ENCODE assay signal across 9 cellular contexts in genomic region chr17:39165844-39166349, GRCh38. TPM values are rescaled to one million over a fixed set of nuclear protein-coding genes. Genes with fewer than 3 reads are reported as not detected.
DNase-seq lines count a peak whose midpoint lies in the region; ATAC-seq and TF ChIP-seq lines count a peak whose summit lies in the region.
"Had no signal": no experiment of that assay in that cellular context is flagged by ENCODE, and none has a peak within 500 bp of the region (broad histone marks: within the 10 kb centered on the region; RNA-seq: fewer than 3 reads in every experiment).

TSS of gene ARL5C (minus strand) at chr17:39166161. CDS start at chr17:39165760, 401 bp downstream.

- H3K27me3 Mint-ChIP-seq in glutamatergic neuron (ENCODE audit: unreplicated experiment): peaks cover 7% of the 10 kb centered on the region

- H3K4me3 ChIP-seq in DOHH2 (ENCODE audit: low read length): peak within 1 kb of the TSS; percentile 76
- H3K4me3 ChIP-seq in WERI-Rb-1 (ENCODE audit: low read depth, low read length): peak within 1 kb of the TSS; percentile 13
- H3K4me3 ChIP-seq in rectal smooth muscle tissue (ENCODE audit: low read length): peak within 1 kb of the TSS; percentile 76

- H3K9me3 ChIP-seq in DOHH2 (ENCODE audit: control insufficient read depth, insufficient read depth, low read length) (no peaks in the 10 kb centered on the region), WERI-Rb-1 (ENCODE audit: severe bottlenecking) (peaks cover 4% of the 10 kb centered on the region)

- peak within 1 kb of the TSS; percentile 92 for H3K4me3 Mint-ChIP-seq in glutamatergic neuron (ENCODE audit: unreplicated experiment)

- H3K9me3 Mint-ChIP-seq in glutamatergic neuron (ENCODE audit: unreplicated experiment): peaks cover 4% of the 10 kb centered on the region

- no peak within 1 kb of the TSS for H3K27ac ChIP-seq in DOHH2 (ENCODE audit: low read depth, low read length)
- H3K27ac ChIP-seq in WERI-Rb-1: peak within 1 kb of the TSS; percentile 83
- no peak within 1 kb of the TSS for H3K27ac ChIP-seq in rectal smooth muscle tissue (ENCODE audit: low read depth, low read length)

- no peak for ATAC-seq in GM18870 (IDR thresholded peaks at IDR 0.05; ENCODE audit: unreplicated experiment)

- no peaks in the 10 kb centered on the region for H3K36me3 Mint-ChIP-seq in glutamatergic neuron (ENCODE audit: unreplicated experiment)

- H3K4me1 ChIP-seq in DOHH2 (ENCODE audit: control insufficient read depth, low read length) (peaks cover 24% of the 10 kb centered on the region), rectal smooth muscle tissue (ENCODE audit: control insufficient read depth, insufficient read depth, low read length) (peaks cover 2% of the 10 kb centered on the region)

- no peak within 1 kb of the TSS for H3K9ac ChIP-seq in rectal smooth muscle tissue (ENCODE audit: low read length)

- no peaks in the 10 kb centered on the region for H3K9me2 ChIP-seq in DOHH2 (replicated peaks; ENCODE audit: control insufficient read depth, low read length)

- H3F3A ChIP-seq in DOHH2 (ENCODE audit: control insufficient read depth, insufficient read depth): peaks cover 2% of the 10 kb centered on the region; the same call in 1 of the 2 replicates

- H3K36me3 ChIP-seq in DOHH2 (ENCODE audit: control insufficient read depth, low read length) (no peaks in the 10 kb centered on the region), WERI-Rb-1 (no peaks in the 10 kb centered on the region), rectal smooth muscle tissue (ENCODE audit: control insufficient read depth, insufficient read depth, low read length) (no peaks in the 10 kb centered on the region)

- H4K20me1 ChIP-seq in DOHH2 (ENCODE audit: control insufficient read depth, insufficient read depth, low read depth, low read length): no peaks in the 10 kb centered on the region

- H3K4me2 ChIP-seq in DOHH2 (ENCODE audit: low read length): peak within 1 kb of the TSS; percentile 87

- no peaks in the 10 kb centered on the region for H3K79me2 ChIP-seq in DOHH2 (ENCODE audit: control insufficient read depth, low read length)

- no peak for DNase-seq in WERI-Rb-1
- no peak for DNase-seq in glutamatergic neuron
- no peak for DNase-seq in stimulated activated CD4-positive, alpha-beta T cell treated with anti-CD3 and anti-CD28 coated beads, Interleukin-2, amount 100 ng/mL, for 48 hours
- no peak for DNase-seq in NCI-H1092 treated with DMSO at 0.1 percent for 48 hours (lab: John Stamatoyannopoulos, UW)
- DNase-seq in GM19238 (ENCODE audit: insufficient read length, low spot score): no peak
- DNase-seq: activated CD4-positive, CD25-positive, alpha-beta regulatory T cell treated with anti-CD3 and anti-CD28 coated beads, Interleukin-2, amount 50 U/mL, for 72 hours had no signal

- H3K27ac Mint-ChIP-seq in glutamatergic neuron (ENCODE audit: unreplicated experiment): peak within 1 kb of the TSS; percentile 18

- H3K27me3 ChIP-seq in DOHH2 (ENCODE audit: control insufficient read depth, low read length) (peaks cover 6% of the 10 kb centered on the region; the same call in 1 of the 2 replicates), WERI-Rb-1 (ENCODE audit: insufficient read depth, low read depth, severe bottlenecking) (no peaks in the 10 kb centered on the region), rectal smooth muscle tissue (ENCODE audit: control insufficient read depth, insufficient read depth, low read length) (no peaks in the 10 kb centered on the region)

- TF ChIP-seq CTCF in DOHH2 (IDR thresholded peaks at IDR 0.05; ENCODE audit: low read depth, low read length, poor library complexity, severe bottlenecking): no peak
- no peak for TF ChIP-seq CTCF in WERI-Rb-1 (IDR thresholded peaks at IDR 0.05; ENCODE audit: low read depth, low read length)
- no peak for TF ChIP-seq CTCF in glutamatergic neuron (IDR thresholded peaks at IDR 0.05; ENCODE audit: partially characterized antibody, unreplicated experiment)

- H3K4me1 Mint-ChIP-seq in glutamatergic neuron (ENCODE audit: low read depth, unreplicated experiment): peaks cover 16% of the 10 kb centered on the region

RNA-seq across cellular contexts. Expression of gene ARL5C, which starts in this region (rescaled TPM):
- total RNA-seq in glutamatergic neuron (ENCODE audit: unreplicated experiment): not detected

Comparison
In these comparisons a context has a peak if more than half of its experiments do, and no peak if none do; other contexts are left out.
1. H3K4me3 ChIP-seq: peak in every context shown above with its lines; median percentile 76 in DOHH2; 76 in rectal smooth muscle tissue; 13 in WERI-Rb-1.